Comparison of ENCODE assay signal across 9 cellular contexts in the genomic region with DNA sequence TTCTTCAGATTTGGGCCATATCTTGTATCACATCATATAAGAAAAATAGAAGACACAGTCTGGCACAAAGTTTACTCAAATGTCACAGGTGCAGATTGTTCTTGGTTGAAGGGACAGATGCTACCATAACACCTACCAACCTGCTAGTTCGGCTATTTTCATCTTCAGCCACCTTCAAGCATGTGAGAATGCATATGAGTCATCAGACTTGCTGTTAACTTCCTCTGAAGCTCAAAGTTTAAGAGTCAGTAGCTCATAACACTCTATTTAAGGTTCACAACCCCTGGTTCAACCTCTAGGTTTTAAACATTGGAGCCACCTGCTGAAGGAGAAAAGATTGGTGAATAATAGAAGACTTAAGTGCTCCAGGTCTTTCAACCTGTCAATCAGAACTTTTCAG.
DNase-seq lines count a peak whose midpoint lies in the region; ATAC-seq and TF ChIP-seq lines count a peak whose summit lies in the region.
"Had no signal": no experiment of that assay in that cellular context is flagged by ENCODE, and none has a peak within 500 bp of the region (broad histone marks: within the 10 kb centered on the region; RNA-seq: fewer than 3 reads in every experiment).

No MANE protein-coding gene starts in this region.

- H3K4me2 ChIP-seq in MM.1S (ENCODE audit: low read depth, low read length) = peak overlapping the region; percentile 74

- TF ChIP-seq CTCF in MM.1S (IDR thresholded peaks at IDR 0.05; ENCODE audit: low read length) = peak; percentile 31

- H3K4me1 ChIP-seq in MM.1S (ENCODE audit: low read length) = peaks cover 37% of the 10 kb centered on the region
- H3K4me1 ChIP-seq: Peyer's patch, uterus had no signal

- H3K36me3 ChIP-seq in MM.1S (replicated peaks; ENCODE audit: insufficient read depth, low read length) = no peaks in the 10 kb centered on the region
- H3K36me3 ChIP-seq: Peyer's patch, uterus had no signal

- peak overlapping the region; percentile 40; the same call in 1 of the 2 replicates for H3K9ac ChIP-seq in MM.1S (ENCODE audit: low read length)

- no peaks in the 10 kb centered on the region for H3K79me2 ChIP-seq in MM.1S (ENCODE audit: low read length)

- peak overlapping the region; percentile 36 for H3K4me3 ChIP-seq in MM.1S (ENCODE audit: low read length)
- H3K4me3 ChIP-seq: Peyer's patch, uterus had no signal

- peaks cover 18% of the 10 kb centered on the region for H3F3A ChIP-seq in MM.1S (ENCODE audit: insufficient read depth, low read length)

- peak overlapping the region; percentile 86 for H3K27ac ChIP-seq in MM.1S (ENCODE audit: low read length)
- H3K27ac ChIP-seq: Peyer's patch, uterus had no signal

- DNase-seq in MM.1S = peak; percentile 99
- peak; percentile 12 for DNase-seq in iris pigment epithelial cell (ENCODE audit: low read depth)
- no peak for DNase-seq in activated CD8-positive, alpha-beta memory T cell treated with anti-CD3 and anti-CD28 coated beads, Interleukin-2, amount 50 U/mL, for 48 hours
- DNase-seq: Peyer's patch, uterus had no signal

- ATAC-seq in GM18867 (IDR thresholded peaks at IDR 0.05; ENCODE audit: unreplicated experiment) = peak; percentile 94
- ATAC-seq in HG02623 (IDR thresholded peaks at IDR 0.05; ENCODE audit: unreplicated experiment) = peak; percentile 41
- ATAC-seq in HG02970 (IDR thresholded peaks at IDR 0.05; ENCODE audit: low FRiP score, unreplicated experiment) = no peak
- no peak for ATAC-seq in esophagus mucosa

- no peaks in the 10 kb centered on the region for H4K20me1 ChIP-seq in MM.1S (ENCODE audit: insufficient read depth, low read length)

- no peaks in the 10 kb centered on the region for H3K9me2 ChIP-seq in MM.1S (replicated peaks; ENCODE audit: insufficient read depth, low read length)

- H2AFZ ChIP-seq in MM.1S (ENCODE audit: low read length) = peak overlapping the region; percentile 28

- no peaks in the 10 kb centered on the region for H3K9me3 ChIP-seq in MM.1S (replicated peaks; ENCODE audit: insufficient read depth, low read length)
- H3K9me3 ChIP-seq: Peyer's patch, uterus had no signal

- no peaks in the 10 kb centered on the region for H3K27me3 ChIP-seq in MM.1S (replicated peaks; ENCODE audit: insufficient read depth, low read length)
- H3K27me3 ChIP-seq: Peyer's patch, uterus had no signal

Comparison
In these comparisons a context has a peak if more than half of its experiments do, and no peak if none do; other contexts are left out.
1. ATAC-seq: peak in GM18867 (single experiment) and HG02623 (single experiment); none in HG02970 (single experiment) and esophagus mucosa (single experiment).